ENCODE assay signal across 9 cellular contexts in genomic region chr10:102435098-102435497, GRCh38. TPM values are rescaled to one million over a fixed set of nuclear protein-coding genes. Genes with fewer than 3 reads are reported as not detected.
DNase-seq lines count a peak whose midpoint lies in the region; ATAC-seq and TF ChIP-seq lines count a peak whose summit lies in the region.
"Had no signal": no experiment of that assay in that cellular context is flagged by ENCODE, and none has a peak within 500 bp of the region (broad histone marks: within the 10 kb centered on the region; RNA-seq: fewer than 3 reads in every experiment).

No MANE protein-coding gene starts in this region.

- peaks cover 0 to 8% (median 0%) of the 10 kb centered on the region in 3 donors for H3K36me3 Mint-ChIP-seq in naive thymus-derived CD8-positive, alpha-beta T cell

- no peaks in the 10 kb centered on the region for H3K9me3 Mint-ChIP-seq in naive thymus-derived CD8-positive, alpha-beta T cell

- H3K27me3 Mint-ChIP-seq in naive thymus-derived CD8-positive, alpha-beta T cell = peaks cover 0 to 2% (median 0%) of the 10 kb centered on the region in 5 donors

- H3K4me1 Mint-ChIP-seq in naive thymus-derived CD8-positive, alpha-beta T cell = peaks cover 34 to 68% (median 66%) of the 10 kb centered on the region in 4 donors

- POLR2A ChIA-PET in naive thymus-derived CD8-positive, alpha-beta T cell (lab: Charles Lee) = interaction anchor here (0.9 to 7.5 kb wide), 11 partner anchors 9 to 66 kb away, joined by 3 to 184 read pairs (median 7); partner anchors contain the start of genes C10orf95, FBXL15 and NFKB2

- H3K9ac ChIP-seq in HUES6 (ENCODE audit: low read length) = peak overlapping the region; percentile 35
- H3K9ac ChIP-seq in colonic mucosa (ENCODE audit: low read depth in 2 of 2, low read length in 2 of 2) = peak overlapping the region in 1 of 2 donors; percentile 56

- no peak for DNase-seq in colonic mucosa
- no peak for DNase-seq in naive thymus-derived CD8-positive, alpha-beta T cell
- no peak for DNase-seq in NCI-H1092 treated with DMSO at 0.1 percent for 48 hours (lab: John Stamatoyannopoulos, UW)
- no peak for DNase-seq in activated CD4-positive, CD25-positive, alpha-beta regulatory T cell (lab: John Stamatoyannopoulos, UW)
- no peak for DNase-seq in HT-29 (ENCODE audit: low spot score)

- peaks cover 27% of the 10 kb centered on the region for H3K79me2 ChIP-seq in ACC112 (ENCODE audit: control insufficient read depth, insufficient read depth, low read length, unreplicated experiment)

- H3K27me3 ChIP-seq in ACC112 (ENCODE audit: insufficient read depth, low read length) (no peaks in the 10 kb centered on the region), HUES6 (ENCODE audit: control insufficient read depth, insufficient read depth, low read length) (peaks cover 50% of the 10 kb centered on the region), colonic mucosa (no peaks in the 10 kb centered on the region)

- H2AFZ ChIP-seq in ACC112 (ENCODE audit: low read length, unreplicated experiment) = peak overlapping the region; percentile 26

- ATAC-seq in naive thymus-derived CD8-positive, alpha-beta T cell = no peak
- ATAC-seq in HG03095 (IDR thresholded peaks at IDR 0.05; ENCODE audit: unreplicated experiment) = no peak

- H3K36me3 ChIP-seq in ACC112 (ENCODE audit: insufficient read depth, low read length) (0 out of 2 replicates have a peak, but pooled peaks cover 3% of the 10 kb centered on the region), HUES6 (ENCODE audit: control insufficient read depth, insufficient read depth, low read length) (no peaks in the 10 kb centered on the region), colonic mucosa (no peaks in the 10 kb centered on the region)

- peak overlapping the region; percentile 81 to 95 (median 86) for H3K4me3 Mint-ChIP-seq in naive thymus-derived CD8-positive, alpha-beta T cell

- H3K27ac Mint-ChIP-seq in naive thymus-derived CD8-positive, alpha-beta T cell = peak overlapping the region; percentile 83 to 97 (median 94)

- no peak for TF ChIP-seq CTCF in colonic mucosa (IDR thresholded peaks at IDR 0.05)

- no peaks in the 10 kb centered on the region for H3K9me3 ChIP-seq in HUES6 (ENCODE audit: control insufficient read depth, insufficient read depth, low read depth, low read length)
- no peaks in the 10 kb centered on the region for H3K9me3 ChIP-seq in colonic mucosa

- H3K4me1 ChIP-seq in ACC112 (ENCODE audit: control insufficient read depth, insufficient read depth, low read length, unreplicated experiment) (peaks cover 19% of the 10 kb centered on the region), HUES6 (ENCODE audit: control insufficient read depth, insufficient read depth, low read length) (peaks cover 23% of the 10 kb centered on the region), colonic mucosa (peaks cover 4% of the 10 kb centered on the region)

- H3K4me3 ChIP-seq in ACC112 (ENCODE audit: low read depth, low read length) (peak overlapping the region; percentile 78), HUES6 (ENCODE audit: low read depth, low read length) (peak overlapping the region; percentile 49), colonic mucosa (no peak overlapping the region)

- intact Hi-C loops in colonic mucosa (cut with DNase I) = no loop called here

- H3K27ac ChIP-seq in ACC112 (ENCODE audit: low read depth, low read length) = peak overlapping the region; percentile 60
- H3K27ac ChIP-seq in HUES6 (ENCODE audit: low read depth, low read length) = no peak overlapping the region
- peak overlapping the region; percentile 47 for H3K27ac ChIP-seq in colonic mucosa

RNA-seq across cellular contexts. Expression of gene CUEDC2, which starts 2.7 kb away (rescaled TPM):
- 10 to 100 TPM; 30.2 to 32.1 TPM for total RNA-seq in colonic mucosa
- 10 to 100 TPM; 36.5 to 41.7 TPM for total RNA-seq in naive thymus-derived CD8-positive, alpha-beta T cell
- 10 to 100 TPM; 60.6 to 76.9 (median 70.8) TPM for polyA plus RNA-seq in naive thymus-derived CD8-positive, alpha-beta T cell
- total RNA-seq in HT-29 (2014; rRNA removed; shearing (Covaris generic)) = 37.0 and 38.6 TPM in 2 replicates

RNA-seq across cellular contexts. Expression of gene FBXL15, which starts 14.5 kb away (rescaled TPM):
- total RNA-seq in colonic mucosa = 10 to 100 TPM; 23.7 to 37.3 TPM
- total RNA-seq in naive thymus-derived CD8-positive, alpha-beta T cell = 10 to 100 TPM; 18.7 to 21.1 TPM
- polyA plus RNA-seq in naive thymus-derived CD8-positive, alpha-beta T cell = 10 to 100 TPM; 26.8 to 35.5 (median 28.5) TPM
- total RNA-seq in HT-29 (2014; rRNA removed; shearing (Covaris generic)) = 25.5 and 49.5 TPM in 2 replicates

RNA-seq across cellular contexts. Expression of gene C10orf95, which starts 16.2 kb away (rescaled TPM):
- 1 to 10 TPM; 2.8 to 4.8 TPM for total RNA-seq in colonic mucosa
- total RNA-seq in naive thymus-derived CD8-positive, alpha-beta T cell = under 1 TPM; 0.52 to 0.73 TPM
- polyA plus RNA-seq in naive thymus-derived CD8-positive, alpha-beta T cell = under 1 TPM; 0.68 to 0.97 (median 0.68) TPM
- total RNA-seq in HT-29 (2014; rRNA removed; shearing (Covaris generic)) = 4.5 and 11.7 TPM in 2 replicates

RNA-seq across cellular contexts. Expression of gene PSD, which starts 16.5 kb away (rescaled TPM):
- total RNA-seq in colonic mucosa = 10 to 100 TPM in 1 of 2 donors, 1 to 10 TPM in 1; 4.2 to 22.5 TPM
- total RNA-seq in naive thymus-derived CD8-positive, alpha-beta T cell = 10 to 100 TPM; 11.9 to 13.3 TPM
- 1 to 10 TPM; 4.9 to 5.9 (median 5.3) TPM for polyA plus RNA-seq in naive thymus-derived CD8-positive, alpha-beta T cell
- 0.18 and 0.47 TPM in 2 replicates for total RNA-seq in HT-29 (2014; rRNA removed; shearing (Covaris generic))
- total RNA-seq: HT1080 had no signal

RNA-seq across cellular contexts. Expression of gene NFKB2, which starts 39.6 kb away (rescaled TPM):
- 10 to 100 TPM; 29.3 to 44.5 TPM for total RNA-seq in colonic mucosa
- total RNA-seq in naive thymus-derived CD8-positive, alpha-beta T cell = 100 to 1,000 TPM; 111 to 123 TPM
- 10 to 100 TPM in 1 of 3 donors, 1 to 10 TPM in 2; 6.1 to 14.6 (median 9.1) TPM for polyA plus RNA-seq in naive thymus-derived CD8-positive, alpha-beta T cell
- total RNA-seq in HT-29 (2014; rRNA removed; shearing (Covaris generic)) = 27.5 and 38.4 TPM in 2 replicates
